Comparison of ENCODE assay signal across 28 cellular contexts in genomic region chr13:111483621-111483987, GRCh38.
"Had no signal": no experiment of that assay in that cellular context is flagged by ENCODE, and none has a peak within 500 bp of the region (broad histone marks: within the 10 kb centered on the region; RNA-seq: fewer than 3 reads in every experiment).

No MANE protein-coding gene starts in this region.

- H3K4me2 ChIP-seq: neural progenitor cell, smooth muscle cell had no signal

- ATAC-seq: foreskin keratinocyte; gastroesophageal sphincter; heart right ventricle; naive thymus-derived CD4-positive, alpha-beta T cell; sciatic nerve; stimulated activated naive CD8-positive, alpha-beta T cell treated with anti-CD3 and anti-CD28 coated beads, Interleukin-15, amount 100 ng/mL, for 72 hours had no signal

- H3K4me1 ChIP-seq: esophagus muscularis mucosa, foreskin keratinocyte, gastroesophageal sphincter, heart right ventricle, parathyroid adenoma, prostate gland, right atrium auricular region, tibial artery, upper lobe of left lung, vagina had no signal

- H3K4me3 ChIP-seq: coronary artery, esophagus muscularis mucosa, gastroesophageal sphincter, heart right ventricle, lung, neural progenitor cell, prostate gland, right atrium auricular region, smooth muscle cell, tibial artery, upper lobe of left lung, vagina had no signal

- H3K27ac ChIP-seq: coronary artery, esophagus muscularis mucosa, foreskin keratinocyte, gastroesophageal sphincter, heart right ventricle, neural progenitor cell, parathyroid adenoma, prostate gland, right atrium auricular region, tibial artery, upper lobe of left lung, vagina had no signal

- H3K36me3 ChIP-seq: esophagus muscularis mucosa, gastroesophageal sphincter, heart right ventricle, neural progenitor cell, prostate gland, right atrium auricular region, tibial artery, upper lobe of left lung, vagina had no signal

- H3K27me3 ChIP-seq: foreskin keratinocyte, neural progenitor cell, right atrium auricular region, upper lobe of left lung, vagina had no signal

- FAIRE-seq: endothelial cell of umbilical vein had no signal

- H3K9ac ChIP-seq: neural progenitor cell, parathyroid adenoma had no signal

- H2AFZ ChIP-seq: neural progenitor cell, parathyroid adenoma had no signal

- DNase-seq: dermis blood vessel endothelial cell; effector memory CD4-positive, alpha-beta T cell; foreskin keratinocyte; heart right ventricle; hypothalamus; immature natural killer cell; midbrain; naive thymus-derived CD4-positive, alpha-beta T cell; stimulated activated CD4-positive, alpha-beta T cell treated with anti-CD3 and anti-CD28 coated beads, Interleukin-12 subunit alpha, Interleukin-12 subunit beta, amount 100 ng/mL, for 4 hours; stimulated activated CD4-positive, alpha-beta T cell treated with anti-CD3 and anti-CD28 coated beads, Interleukin-1b, Interleukin-23, amount 100 ng/mL, for 48 hours; stimulated activated CD4-positive, alpha-beta T cell treated with anti-CD3 and anti-CD28 coated beads, Interleukin-4, amount 100 ng/mL, for 1 hour; stimulated activated CD8-positive, alpha-beta memory T cell treated with anti-CD3 and anti-CD28 coated beads, Interleukin-4, amount 100 ng/mL, for 48 hours; stimulated activated naive CD4-positive, alpha-beta T cell; stimulated activated naive CD8-positive, alpha-beta T cell treated with anti-CD3 and anti-CD28 coated beads, Interleukin-15, amount 100 ng/mL, for 72 hours; tibial artery had no signal

- H3K79me2 ChIP-seq: parathyroid adenoma had no signal

- H3K9me3 ChIP-seq: prostate gland had no signal
